ENCODE assay signal across 8 cellular contexts in genomic region chr10:99431190-99431549, GRCh38. TPM values are rescaled to one million over a fixed set of nuclear protein-coding genes. Genes with fewer than 3 reads are reported as not detected.
DNase-seq lines count a peak whose midpoint lies in the region; FAIRE-seq and TF ChIP-seq lines count a peak whose summit lies in the region.

No MANE protein-coding gene starts in this region.

- peak overlapping the region; percentile 100 for H3K4me3 Mint-ChIP-seq in activated T-helper 2 cell treated with anti-CD3 and anti-CD28 coated beads, Interferon-gamma antibody, Interleukin-2, Interleukin-4, amounts not matched to agents 10 μg/mL and 5 μg/mL and 100 μg/mL, durations not matched to agents 14 hours and 24 hours and 36 hours (ENCODE audit: low read depth)
- H3K4me3 Mint-ChIP-seq in nephron progenitor cell: peak overlapping the region; percentile 96

- H3K36me3 ChIP-seq in Karpas-422 (ENCODE audit: insufficient read depth, low read length): peaks cover 3% of the 10 kb centered on the region; the same call in 1 of the 2 replicates

- H3K9ac ChIP-seq in Karpas-422 (ENCODE audit: low read length): peak overlapping the region; percentile 97

- H3K9me3 ChIP-seq in Karpas-422 (ENCODE audit: low read length): no peaks in the 10 kb centered on the region

- H3K4me1 ChIP-seq in Karpas-422 (ENCODE audit: low read length): peaks cover 21% of the 10 kb centered on the region

- no peaks in the 10 kb centered on the region for H3K9me2 ChIP-seq in Karpas-422 (replicated peaks; ENCODE audit: insufficient read depth, low read length)

- no peaks in the 10 kb centered on the region for H3K9me3 Mint-ChIP-seq in activated T-helper 2 cell treated with anti-CD3 and anti-CD28 coated beads, Interferon-gamma antibody, Interleukin-2, Interleukin-4, amounts not matched to agents 10 μg/mL and 5 μg/mL and 100 μg/mL, durations not matched to agents 14 hours and 24 hours and 36 hours
- no peaks in the 10 kb centered on the region for H3K9me3 Mint-ChIP-seq in nephron progenitor cell

- no peak for TF ChIP-seq CTCF in nephron progenitor cell (IDR thresholded peaks at IDR 0.05)

- DNase-seq in NCI-H82 (lab: John Stamatoyannopoulos, UW) (peak; percentile 30), NCI-H82 treated with DMSO at 0.1 percent for 48 hours (lab: John Stamatoyannopoulos, UW; ENCODE audit: unreplicated experiment) (no peak), Karpas-422 (peak; percentile 67), globus pallidus (ENCODE audit: low spot score) (peak; percentile 76), nephron progenitor cell (peak; percentile 42), NCI-H446 treated with DMSO at 0.1 percent for 48 hours (lab: John Stamatoyannopoulos, UW) (no peak), HTR-8/SVneo (ENCODE audit: insufficient read length, low spot score) (no peak)
- DNase-seq in activated T-helper 2 cell treated with anti-CD3 and anti-CD28 coated beads, Interferon-gamma antibody, Interleukin-2, Interleukin-4, amounts not matched to agents 10 μg/mL and 5 μg/mL and 100 μg/mL, durations not matched to agents 14 hours and 24 hours and 36 hours (ENCODE audit: low spot score): no peak

- peak overlapping the region; percentile 94 for H3K27ac Mint-ChIP-seq in activated T-helper 2 cell treated with anti-CD3 and anti-CD28 coated beads, Interferon-gamma antibody, Interleukin-2, Interleukin-4, amounts not matched to agents 10 μg/mL and 5 μg/mL and 100 μg/mL, durations not matched to agents 14 hours and 24 hours and 36 hours
- H3K27ac Mint-ChIP-seq in nephron progenitor cell: peak overlapping the region; percentile 16

- no peaks in the 10 kb centered on the region for H4K20me1 ChIP-seq in Karpas-422 (ENCODE audit: insufficient read depth, low read depth, low read length)

- peaks cover 51% of the 10 kb centered on the region for H3K79me2 ChIP-seq in Karpas-422 (ENCODE audit: low read length)

- H3K4me3 ChIP-seq in Karpas-422 (ENCODE audit: low read length): peak overlapping the region; percentile 95

- peak overlapping the region; percentile 82 for H2AFZ ChIP-seq in Karpas-422 (ENCODE audit: low read length)

- no peaks in the 10 kb centered on the region for H3K36me3 Mint-ChIP-seq in activated T-helper 2 cell treated with anti-CD3 and anti-CD28 coated beads, Interferon-gamma antibody, Interleukin-2, Interleukin-4, amounts not matched to agents 10 μg/mL and 5 μg/mL and 100 μg/mL, durations not matched to agents 14 hours and 24 hours and 36 hours (ENCODE audit: low read depth)
- H3K36me3 Mint-ChIP-seq in nephron progenitor cell (ENCODE audit: low read depth): no peaks in the 10 kb centered on the region

- H3K27ac ChIP-seq in Karpas-422 (ENCODE audit: low read length): peak overlapping the region; percentile 49

- peaks cover 25% of the 10 kb centered on the region for H3K4me1 Mint-ChIP-seq in activated T-helper 2 cell treated with anti-CD3 and anti-CD28 coated beads, Interferon-gamma antibody, Interleukin-2, Interleukin-4, amounts not matched to agents 10 μg/mL and 5 μg/mL and 100 μg/mL, durations not matched to agents 14 hours and 24 hours and 36 hours (ENCODE audit: low read depth)
- peaks cover 31% of the 10 kb centered on the region for H3K4me1 Mint-ChIP-seq in nephron progenitor cell

- intact Hi-C loops in activated T-helper 2 cell treated with anti-CD3 and anti-CD28 coated beads, Interferon-gamma antibody, Interleukin-2, Interleukin-4, amounts not matched to agents 10 μg/mL and 5 μg/mL and 100 μg/mL, durations not matched to agents 14 hours and 24 hours and 36 hours (cut with micrococcal nuclease): loop anchor here (5.0 to 10.0 kb wide), 3 partner anchors 124 to 1631 kb away; partner anchors contain the start of genes HPS1 and KAZALD1

- peak overlapping the region; percentile 98 for H3K4me2 ChIP-seq in Karpas-422 (ENCODE audit: low read depth, low read length, poor library complexity, severe bottlenecking)

- FAIRE-seq in HTR-8/SVneo (lab: Jason Lieb, UNC): no peak

- H3K27me3 Mint-ChIP-seq in activated T-helper 2 cell treated with anti-CD3 and anti-CD28 coated beads, Interferon-gamma antibody, Interleukin-2, Interleukin-4, amounts not matched to agents 10 μg/mL and 5 μg/mL and 100 μg/mL, durations not matched to agents 14 hours and 24 hours and 36 hours (ENCODE audit: low read depth): no peaks in the 10 kb centered on the region
- peaks cover 9% of the 10 kb centered on the region for H3K27me3 Mint-ChIP-seq in nephron progenitor cell (ENCODE audit: low read depth, poor library complexity)

- no peaks in the 10 kb centered on the region for H3K27me3 ChIP-seq in Karpas-422 (ENCODE audit: low read length)

RNA-seq across cellular contexts. Expression of gene GOT1, which starts 0.7 kb away (rescaled TPM):
- total RNA-seq in Karpas-422 (2014; rRNA removed; shearing (Covaris generic); ENCODE audit: low replicate concordance): 34.1 and 54.7 TPM in 2 replicates
- total RNA-seq in activated T-helper 2 cell treated with anti-CD3 and anti-CD28 coated beads, Interferon-gamma antibody, Interleukin-2, Interleukin-4, amounts not matched to agents 10 μg/mL and 5 μg/mL and 100 μg/mL, durations not matched to agents 14 hours and 24 hours and 36 hours: 30.1 and 35.1 TPM in 2 replicates

Comparison
In these comparisons a context has a peak if more than half of its experiments do, and no peak if none do; other contexts are left out.
1. DNase-seq: peak in NCI-H82 (single experiment), Karpas-422 (single experiment), globus pallidus (single experiment) and nephron progenitor cell (single experiment); none in NCI-H82 treated with DMSO at 0.1 percent for 48 hours (single experiment), activated T-helper 2 cell treated with anti-CD3 and anti-CD28 coated beads, Interferon-gamma antibody, Interleukin-2, Interleukin-4, amounts not matched to agents 10 μg/mL and 5 μg/mL and 100 μg/mL, durations not matched to agents 14 hours and 24 hours and 36 hours (single experiment), NCI-H446 treated with DMSO at 0.1 percent for 48 hours (single experiment) and HTR-8/SVneo (single experiment).